ENCODE assay signal across 9 cellular contexts in genomic region chr4:107035711-107036601, GRCh38. TPM values are rescaled to one million over a fixed set of nuclear protein-coding genes. Genes with fewer than 3 reads are reported as not detected.
A peak's percentile ranks its signal among the peaks of the same experiment; 100 is the strongest.
DNase-seq lines count a peak whose midpoint lies in the region; TF ChIP-seq lines count a peak whose summit lies in the region.
"Had no signal": no experiment of that assay in that cellular context is flagged by ENCODE, and none has a peak within 500 bp of the region (broad histone marks: within the 10 kb centered on the region; RNA-seq: fewer than 3 reads in every experiment).

Gene DKK2 (minus strand): TSS chr4:107036313. CDS start chr4:107035591, 722 bp downstream.

- peaks cover 0 to 29% (median 0%) of the 10 kb centered on the region in 4 donors for H3K4me1 ChIP-seq in Peyer's patch
- peaks cover 3 to 35% of the 10 kb centered on the region in 2 donors for H3K4me1 ChIP-seq in muscle layer of duodenum (ENCODE audit: control insufficient read depth in 1 of 2, insufficient read depth in 2 of 2, low read length in 2 of 2)
- no peaks in the 10 kb centered on the region for H3K4me1 ChIP-seq in uterus

- H3K27me3 ChIP-seq in Peyer's patch, result peaks cover 0 to 5% of the 10 kb centered on the region in 2 donors
- H3K27me3 ChIP-seq in muscle layer of duodenum (ENCODE audit: low read depth, low read length), result peaks cover 34% of the 10 kb centered on the region
- H3K27me3 ChIP-seq in uterus, result peaks cover 0 to 21% of the 10 kb centered on the region in 2 donors

- H3K27ac ChIP-seq in Peyer's patch (no peak within 1 kb of the TSS), muscle layer of duodenum (ENCODE audit: low read length) (no peak within 1 kb of the TSS), uterus (no peak within 1 kb of the TSS)
- H3K27ac ChIP-seq: C4-2B had no signal

- intact Hi-C loops in uterus (cut with DNase I; ENCODE audit: low total_unique reads), result no loop called here

- DNase-seq in NCI-H748 (lab: John Stamatoyannopoulos, UW; ENCODE audit: unreplicated experiment), result peak; percentile 46
- DNase-seq in NCI-H748 treated with DMSO at 0.1 percent for 48 hours (lab: John Stamatoyannopoulos, UW), result no peak
- DNase-seq in Peyer's patch, result peak in 2 of 3 donors; percentile 40 to 46
- peak; percentile 55 for DNase-seq in ecto neural progenitor cell (ENCODE audit: low spot score)
- DNase-seq in uterus, result peak in 1 of 2 donors; percentile 16
- no peak for DNase-seq in SW 1271 (lab: John Stamatoyannopoulos, UW)
- DNase-seq in 8988T, result no peak

- H3K36me3 ChIP-seq in Peyer's patch (no peaks in the 10 kb centered on the region), muscle layer of duodenum (ENCODE audit: control insufficient read depth in 1 of 2, insufficient read depth in 2 of 2, low read length in 2 of 2) (no peaks in the 10 kb centered on the region), uterus (no peaks in the 10 kb centered on the region)

- H3K4me3 ChIP-seq in Peyer's patch (peak within 1 kb of the TSS in 2 of 4 donors; percentile 12 to 37), muscle layer of duodenum (ENCODE audit: low read depth in 1 of 2, low read length in 2 of 2) (peak within 1 kb of the TSS; percentile 70 to 75), uterus (peak within 1 kb of the TSS; percentile 3 to 17)

- no peak for TF ChIP-seq CTCF in Peyer's patch (IDR thresholded peaks at IDR 0.05)
- no peak for TF ChIP-seq CTCF in uterus (IDR thresholded peaks at IDR 0.05)

- H3K9me3 ChIP-seq in Peyer's patch, result no peaks in the 10 kb centered on the region
- H3K9me3 ChIP-seq in muscle layer of duodenum (ENCODE audit: control insufficient read depth in 1 of 2, low read length in 2 of 2), result no peaks in the 10 kb centered on the region
- no peaks in the 10 kb centered on the region for H3K9me3 ChIP-seq in uterus

- TF ChIP-seq POLR2A in Peyer's patch (IDR thresholded peaks at IDR 0.05) (no peak), uterus (IDR thresholded peaks at IDR 0.05) (no peak)

RNA-seq across cellular contexts. Expression of gene DKK2, which starts in this region (rescaled TPM):
- total RNA-seq in Peyer's patch, result 1 to 10 TPM in 1 of 4 donors, under 1 TPM in 2, not detected in 1; 0.53 to 4.1 (median 0.67) TPM
- 10 to 100 TPM in 1 of 4 donors, 1 to 10 TPM in 1, not detected in 2; 1.5 to 25.0 TPM for total RNA-seq in uterus

Comparison
In these comparisons a context has a peak if more than half of its experiments do, and no peak if none do; other contexts are left out.
1. DNase-seq: peak in NCI-H748 (single experiment), Peyer's patch (2 of 3) and ecto neural progenitor cell (single experiment); none in NCI-H748 treated with DMSO at 0.1 percent for 48 hours (single experiment), SW 1271 (0 of 2) and 8988T (single experiment).